Comparison of ENCODE assay signal across 8 cellular contexts in genomic region chr2:207143474-207144190, GRCh38. TPM values are rescaled to one million over a fixed set of nuclear protein-coding genes. Genes with fewer than 3 reads are reported as not detected.
DNase-seq lines count a peak whose midpoint lies in the region; ATAC-seq and TF ChIP-seq lines count a peak whose summit lies in the region.

No MANE protein-coding gene starts in this region.

- no peak for TF ChIP-seq CTCF in lower leg skin (IDR thresholded peaks at IDR 0.05)

- TF ChIP-seq POLR2A in lower leg skin (IDR thresholded peaks at IDR 0.05), result no peak

- ATAC-seq in GM19397 (IDR thresholded peaks at IDR 0.05; ENCODE audit: unreplicated experiment) (peak; percentile 54), HG03571 (IDR thresholded peaks at IDR 0.05; ENCODE audit: unreplicated experiment) (peak; percentile 67)

- H3K4me3 ChIP-seq in lower leg skin (ENCODE audit: low read depth, poor library complexity, severe bottlenecking), result no peak overlapping the region

- DNase-seq in T-helper 22 cell (ENCODE audit: low read depth) (peak; percentile 26), cerebellar cortex (ENCODE audit: low spot score) (peak; percentile 66), lower leg skin (ENCODE audit: low spot score in 2 of 2) (peak; percentile 84 to 93), GF-D8 (lab: John Stamatoyannopoulos, UW) (no peak), DMS53 treated with DMSO at 0.1 percent for 48 hours (lab: John Stamatoyannopoulos, UW; ENCODE audit: unreplicated experiment) (no peak)
- DNase-seq in stimulated activated CD4-positive, alpha-beta T cell treated with anti-CD3 and anti-CD28 coated beads, TNF-alpha, amount 100 ng/mL, for 24 hours (ENCODE audit: low read depth in 3 of 3), result peak in 2 of 3 experiments; percentile 33 to 42

- WGBS in lower leg skin, 2 donors, result 42 to 45% methylated on average over 11 of the region's 11 CpGs

- intact Hi-C loops in lower leg skin (cut with DNase I; ENCODE audit: low total_unique reads), result no loop called here

RNA-seq across cellular contexts. Expression of gene KLF7, which starts 22.1 kb away (rescaled TPM):
- 10 to 100 TPM; 10.7 to 26.4 (median 13.5) TPM for total RNA-seq in lower leg skin

Comparison
In these comparisons a context has a peak if more than half of its experiments do, and no peak if none do; other contexts are left out.
1. DNase-seq: peak in T-helper 22 cell (single experiment), cerebellar cortex (single experiment), lower leg skin (2 of 2) and stimulated activated CD4-positive, alpha-beta T cell treated with anti-CD3 and anti-CD28 coated beads, TNF-alpha, amount 100 ng/mL, for 24 hours (2 of 3); none in GF-D8 (single experiment) and DMS53 treated with DMSO at 0.1 percent for 48 hours (single experiment).